24 cellular contexts compared by ENCODE assay signal in the genomic region with DNA sequence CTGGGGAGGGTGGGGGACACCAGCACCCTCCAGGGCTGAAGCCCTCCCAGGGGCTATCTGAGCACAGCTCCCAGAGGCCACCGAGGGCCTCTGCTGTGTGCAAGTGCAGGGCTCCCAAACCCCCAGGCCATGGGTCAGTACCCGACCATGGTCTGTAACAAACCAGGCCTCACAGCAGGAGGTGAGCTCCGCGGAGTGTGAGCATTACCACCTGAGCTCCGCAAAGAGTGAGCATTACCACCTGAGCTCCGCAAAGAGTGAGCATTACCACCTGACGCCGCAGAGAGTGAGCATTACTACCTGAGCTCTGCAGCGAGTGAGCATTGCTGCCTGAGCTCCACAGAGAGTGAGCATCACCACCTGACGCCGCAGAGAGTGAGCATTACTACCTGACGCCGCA.
"Had no signal": no experiment of that assay in that cellular context is flagged by ENCODE, and none has a peak within 500 bp of the region (broad histone marks: within the 10 kb centered on the region; RNA-seq: fewer than 3 reads in every experiment).

No MANE protein-coding gene starts in this region.

- H3K27ac ChIP-seq: SJSA1 had no signal

- H3K27me3 Mint-ChIP-seq: activated CD4-positive, alpha-beta memory T cell treated with anti-CD3 and anti-CD28 coated beads for 36 hours; activated CD4-positive, alpha-beta T cell treated with anti-CD3 and anti-CD28 coated beads, Interleukin-2, amount 10 ng/mL, durations not matched to agents 7 days and 5 days; activated naive CD8-positive, alpha-beta T cell treated with anti-CD3 and anti-CD28 coated beads, Interleukin-2, amount 50 U/mL, for 24 hours; T-helper 17 cell had no signal

- DNase-seq: activated CD4-positive, alpha-beta memory T cell treated with anti-CD3 and anti-CD28 coated beads for 36 hours; activated CD4-positive, alpha-beta T cell treated with anti-CD3 and anti-CD28 coated beads, Interleukin-2, amount 10 ng/mL, durations not matched to agents 7 days and 5 days; activated CD4-positive, CD25-positive, alpha-beta regulatory T cell; activated CD8-positive, alpha-beta memory T cell treated with anti-CD3 and anti-CD28 coated beads for 24 hours; activated effector memory CD4-positive, alpha-beta T cell treated with anti-CD3 and anti-CD28 coated beads, Interleukin-2, amount 50 U/mL, for 16 hours; activated naive CD4-positive, alpha-beta T cell treated with Interleukin-2 at 50 U/mL for 16 hours; activated naive CD8-positive, alpha-beta T cell treated with anti-CD3 and anti-CD28 coated beads, Interleukin-2, amount 50 U/mL, for 24 hours; activated T-cell treated with anti-CD3 and anti-CD28 coated beads, Interleukin-2, amount 50 U/mL, for 4 hours; amniotic stem cell; Kasumi-1; KBM-7; NCI-H1105 treated with DMSO at 0.1 percent for 48 hours; NCI-H1436 treated with DMSO at 0.1 percent for 48 hours; NCI-H187 treated with DMSO at 0.1 percent for 48 hours; NCI-H2081 treated with DMSO at 0.1 percent for 48 hours; NCI-H446; NCI-H524; SHP77; T-helper 17 cell; T-helper 9 cell had no signal

- H3K4me3 Mint-ChIP-seq: activated CD4-positive, alpha-beta memory T cell treated with anti-CD3 and anti-CD28 coated beads for 36 hours; activated CD4-positive, alpha-beta T cell treated with anti-CD3 and anti-CD28 coated beads, Interleukin-2, amount 10 ng/mL, durations not matched to agents 7 days and 5 days; activated naive CD8-positive, alpha-beta T cell treated with anti-CD3 and anti-CD28 coated beads, Interleukin-2, amount 50 U/mL, for 24 hours; activated T-cell treated with anti-CD3 and anti-CD28 coated beads, Interleukin-2, amount 50 U/mL, for 4 hours; brain; T-helper 17 cell had no signal

- H3K9me3 Mint-ChIP-seq: activated CD4-positive, alpha-beta memory T cell treated with anti-CD3 and anti-CD28 coated beads for 36 hours had no signal

- H3K4me1 Mint-ChIP-seq: activated CD4-positive, alpha-beta T cell treated with anti-CD3 and anti-CD28 coated beads, Interleukin-2, amount 10 ng/mL, durations not matched to agents 7 days and 5 days; activated naive CD8-positive, alpha-beta T cell treated with anti-CD3 and anti-CD28 coated beads, Interleukin-2, amount 50 U/mL, for 24 hours; T-helper 17 cell had no signal

- H3K27me3 ChIP-seq: SJSA1 had no signal

- H3K4me3 ChIP-seq: SJSA1 had no signal

- H3K27ac Mint-ChIP-seq: activated CD4-positive, alpha-beta memory T cell treated with anti-CD3 and anti-CD28 coated beads for 36 hours; activated CD4-positive, alpha-beta T cell treated with anti-CD3 and anti-CD28 coated beads, Interleukin-2, amount 10 ng/mL, durations not matched to agents 7 days and 5 days; activated naive CD4-positive, alpha-beta T cell treated with anti-CD3 and anti-CD28 coated beads, Interleukin-2, amount 50 U/mL, for 72 hours; activated naive CD8-positive, alpha-beta T cell treated with anti-CD3 and anti-CD28 coated beads, Interleukin-2, amount 50 U/mL, for 24 hours; brain; T-helper 17 cell had no signal

- H3K4me1 ChIP-seq: SJSA1 had no signal

- H3K36me3 Mint-ChIP-seq: activated CD4-positive, alpha-beta memory T cell treated with anti-CD3 and anti-CD28 coated beads for 36 hours; brain had no signal

- ATAC-seq: activated naive CD4-positive, alpha-beta T cell treated with anti-CD3 and anti-CD28 coated beads, Interleukin-2, amount 50 U/mL, for 72 hours; activated naive CD8-positive, alpha-beta T cell treated with anti-CD3 and anti-CD28 coated beads, Interleukin-2, amount 50 U/mL, for 24 hours; activated T-cell treated with anti-CD3 and anti-CD28 coated beads, Interleukin-2, amount 50 U/mL, for 4 hours; SK-N-SH treated with all-trans-retinoic acid at 6 μM for 48 hours; T-helper 17 cell had no signal

- H3K36me3 ChIP-seq: SJSA1 had no signal
